3 cellular contexts compared by ENCODE assay signal in the genomic region with DNA sequence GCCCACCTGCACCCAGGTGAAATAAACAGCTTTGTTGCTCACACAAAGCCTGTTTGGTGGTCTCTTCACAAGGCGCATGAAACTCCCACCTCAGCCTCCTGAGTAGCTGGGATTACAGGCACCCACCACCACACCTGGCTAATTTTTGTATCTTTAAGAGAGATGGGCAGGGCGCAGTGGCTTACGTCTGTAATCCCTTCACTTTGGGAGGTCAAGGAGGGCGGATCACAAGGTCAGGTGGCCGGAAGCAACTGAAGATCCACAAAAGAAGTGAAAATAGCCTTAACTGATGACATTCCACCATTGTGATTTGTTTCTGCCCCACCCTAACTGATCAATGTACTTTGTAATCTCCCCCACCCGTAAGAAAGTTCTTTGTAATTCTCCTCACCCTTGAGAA. TPM values are rescaled to one million over a fixed set of nuclear protein-coding genes. Genes with fewer than 3 reads are reported as not detected.
"Had no signal": no experiment of that assay in that cellular context is flagged by ENCODE, and none has a peak within 500 bp of the region (broad histone marks: within the 10 kb centered on the region; RNA-seq: fewer than 3 reads in every experiment).

No MANE protein-coding gene starts in this region.

RNA-seq across cellular contexts. Expression of a gene that starts 15.3 kb away (rescaled TPM):
- total RNA-seq: M059J, MCF 10A, NCI-H460 had no signal
